15 cellular contexts compared by ENCODE assay signal in the genomic region with DNA sequence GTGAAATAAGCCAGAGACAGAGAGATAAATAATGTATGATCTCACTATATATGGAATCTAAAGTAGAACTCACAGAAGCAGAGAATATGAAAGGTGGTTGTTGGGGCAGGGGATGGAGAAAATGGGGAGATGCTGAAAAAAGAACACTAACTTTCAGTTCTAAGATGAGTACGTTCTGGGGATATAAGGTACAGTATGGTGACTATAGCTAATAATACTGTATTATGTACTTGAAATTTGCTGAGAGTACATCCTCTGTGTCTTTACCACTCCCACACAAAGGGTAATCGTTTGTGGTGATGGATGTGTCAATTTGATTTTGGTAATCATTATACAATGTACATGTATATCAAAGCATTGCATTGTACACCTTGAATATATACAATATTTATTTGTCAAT. TPM values are rescaled to one million over a fixed set of nuclear protein-coding genes. Genes with fewer than 3 reads are reported as not detected.
DNase-seq lines count a peak whose midpoint lies in the region; ATAC-seq and TF ChIP-seq lines count a peak whose summit lies in the region.
"Had no signal": no experiment of that assay in that cellular context is flagged by ENCODE, and none has a peak within 500 bp of the region (broad histone marks: within the 10 kb centered on the region; RNA-seq: fewer than 3 reads in every experiment).

No MANE protein-coding gene starts in this region.

- TF ChIP-seq EP300 in transverse colon (IDR thresholded peaks at IDR 0.05; ENCODE audit: low read depth) = no peak

- H3K4me3 Mint-ChIP-seq in CD14-positive monocyte (peak overlapping the region in 1 of 2 donors; percentile 54), T-helper 17 cell (no peak overlapping the region)
- H3K4me3 Mint-ChIP-seq: activated T-cell treated with anti-CD3 and anti-CD28 coated beads, Interleukin-2, amount 50 U/mL, for 24 hours had no signal

- H3K27ac Mint-ChIP-seq in CD14-positive monocyte (peak overlapping the region in 4 of 7 donors; percentile 3 to 64 (median 36)), T-helper 17 cell (peak overlapping the region; percentile 59)
- H3K27ac Mint-ChIP-seq: activated T-cell treated with anti-CD3 and anti-CD28 coated beads, Interleukin-2, amount 50 U/mL, for 24 hours had no signal

- H3K4me1 ChIP-seq in transverse colon = peaks cover 21 to 77% (median 35%) of the 10 kb centered on the region in 4 donors
- H3K4me1 ChIP-seq in right lobe of liver = peaks cover 0 to 55% (median 17%) of the 10 kb centered on the region in 4 donors
- peaks cover 64% of the 10 kb centered on the region for H3K4me1 ChIP-seq in psoas muscle

- H3K4me1 Mint-ChIP-seq in CD14-positive monocyte (peaks cover 71% of the 10 kb centered on the region), T-helper 17 cell (peaks cover 40% of the 10 kb centered on the region)

- H3K27me3 ChIP-seq in transverse colon = no peaks in the 10 kb centered on the region
- no peaks in the 10 kb centered on the region for H3K27me3 ChIP-seq in right lobe of liver
- no peaks in the 10 kb centered on the region for H3K27me3 ChIP-seq in psoas muscle (ENCODE audit: insufficient read depth in 3 of 3, low read length in 2 of 3)
- H3K27me3 ChIP-seq: ovary, tibial nerve had no signal

- H3K4me3 ChIP-seq in transverse colon = no peak overlapping the region
- no peak overlapping the region for H3K4me3 ChIP-seq in right lobe of liver
- H3K4me3 ChIP-seq in psoas muscle = no peak overlapping the region
- H3K4me3 ChIP-seq: ovary, tibial nerve had no signal

- no peaks in the 10 kb centered on the region for H3K9me3 ChIP-seq in T-helper 17 cell (ENCODE audit: control insufficient read depth, low read length, poor library complexity, severe bottlenecking)
- H3K9me3 ChIP-seq in transverse colon = no peaks in the 10 kb centered on the region
- H3K9me3 ChIP-seq in right lobe of liver = no peaks in the 10 kb centered on the region
- no peaks in the 10 kb centered on the region for H3K9me3 ChIP-seq in psoas muscle
- H3K9me3 ChIP-seq: ovary, tibial nerve had no signal

- H3K27me3 Mint-ChIP-seq in CD14-positive monocyte (ENCODE audit: low read depth in 3 of 3) (no peaks in the 10 kb centered on the region), T-helper 17 cell (no peaks in the 10 kb centered on the region)
- H3K27me3 Mint-ChIP-seq: activated T-cell treated with anti-CD3 and anti-CD28 coated beads, Interleukin-2, amount 50 U/mL, for 24 hours had no signal

- peaks cover 22 to 42% of the 10 kb centered on the region in 2 donors for H3K36me3 Mint-ChIP-seq in CD14-positive monocyte
- no peaks in the 10 kb centered on the region for H3K36me3 Mint-ChIP-seq in T-helper 17 cell (ENCODE audit: low read depth)

- WGBS in transverse colon (ENCODE audit: low coverage in 1 of 2), 2 donors = 46 to 63% methylated on average over 2 of the region's 2 CpGs
- 31% methylated on average over 2 of the region's 2 CpGs for WGBS in right lobe of liver (ENCODE audit: insufficient coverage, low coverage, low lambda C conversion rate, missing lambda C conversion rate)
- WGBS in psoas muscle, 3 donors = 64 to 78% (median 65%) methylated on average over 2 of the region's 2 CpGs

- H3K27ac ChIP-seq in transverse colon (peak overlapping the region in 1 of 4 donors; percentile 100), right lobe of liver (no peak overlapping the region), psoas muscle (no peak overlapping the region)
- H3K27ac ChIP-seq: ovary had no signal

- TF ChIP-seq CTCF in CD14-positive monocyte (IDR thresholded peaks at IDR 0.05) (no peak), transverse colon (IDR thresholded peaks at IDR 0.05) (no peak), right lobe of liver (IDR thresholded peaks at IDR 0.05) (no peak), psoas muscle (IDR thresholded peaks at IDR 0.05) (no peak)

- peak; percentile 49 for ATAC-seq in GM18909 (IDR thresholded peaks at IDR 0.05; ENCODE audit: poor library complexity, unreplicated experiment)
- peak; percentile 66 for ATAC-seq in HG02870 (IDR thresholded peaks at IDR 0.05; ENCODE audit: unreplicated experiment)
- no peak for ATAC-seq in T-helper 17 cell
- ATAC-seq in right lobe of liver = no peak
- no peak for ATAC-seq in psoas muscle

- in situ Hi-C loops in transverse colon (cut with MboI; ENCODE audit: low pct_ligation_motif_present in 1 of 4, low pct_unique_long_range_greater_than_20kb in 1 of 4, low sequenced_read_pairs in 3 of 4) = loop anchor here in 2 of 4 donors (10.0 to 25.0 kb wide), 2 partner anchors 404 to 411 kb away; no protein-coding TSS in a partner anchor

- DNase-seq in CD14-positive monocyte (ENCODE audit: low spot score) = no peak
- DNase-seq in T-helper 17 cell = no peak
- no peak for DNase-seq in transverse colon
- DNase-seq in NCI-H774 (lab: John Stamatoyannopoulos, UW) = no peak
- no peak for DNase-seq in right lobe of liver
- DNase-seq in psoas muscle = no peak
- DNase-seq: activated T-cell treated with anti-CD3 and anti-CD28 coated beads, Interleukin-2, amount 50 U/mL, for 24 hours; effector CD4-positive, alpha-beta T cell; mesenchymal stem cell; NCI-H446; ovary had no signal

- H3K36me3 ChIP-seq in transverse colon = no peaks in the 10 kb centered on the region
- no peaks in the 10 kb centered on the region for H3K36me3 ChIP-seq in right lobe of liver
- no peaks in the 10 kb centered on the region for H3K36me3 ChIP-seq in psoas muscle (ENCODE audit: insufficient read depth in 1 of 2, low read depth in 1 of 2)
- H3K36me3 ChIP-seq: ovary, tibial nerve had no signal

- intact Hi-C loops in CD14-positive monocyte (cut with micrococcal nuclease) = loop anchor here in 1 of 2 donors (5.0 kb wide), 1 partner anchor 34 kb away; a partner anchor contains a TSS
- intact Hi-C loops in transverse colon (cut with DNase I; ENCODE audit: low total_unique reads) = loop anchor here (10.0 kb wide), 1 partner anchor 94 kb away; no protein-coding TSS in a partner anchor
- intact Hi-C loops in right lobe of liver (cut with DNase I) = no loop called here
- intact Hi-C loops in psoas muscle (cut with DNase I) = no loop called here

- H3K9me3 Mint-ChIP-seq in CD14-positive monocyte = no peaks in the 10 kb centered on the region
- H3K9me3 Mint-ChIP-seq: activated T-cell treated with anti-CD3 and anti-CD28 coated beads, Interleukin-2, amount 50 U/mL, for 24 hours had no signal

- TF ChIP-seq POLR2A in transverse colon (IDR thresholded peaks at IDR 0.05) (no peak), right lobe of liver (IDR thresholded peaks at IDR 0.05) (no peak)

RNA-seq across cellular contexts. Expression of a gene that starts 6.6 kb away (rescaled TPM):
- 100 to 1,000 TPM; 484 to 518 TPM for polyA plus RNA-seq in CD14-positive monocyte
- total RNA-seq in T-helper 17 cell = 10 to 100 TPM; 48.7 to 49.9 TPM
- 100 to 1,000 TPM in 2 of 4 donors, 10 to 100 TPM in 2; 31.8 to 141 (median 77.5) TPM for total RNA-seq in transverse colon
- total RNA-seq in right lobe of liver = 10 to 100 TPM; 38.3 to 59.5 (median 46.8) TPM
- 10 to 100 TPM; 53.9 to 91.2 (median 67.9) TPM for total RNA-seq in psoas muscle
- 10 to 100 TPM; 46.1 to 68.5 (median 49.1) TPM for polyA plus RNA-seq in psoas muscle

RNA-seq across cellular contexts. Expression of a gene that starts 33.0 kb away (rescaled TPM):
- 100 to 1,000 TPM; 151 to 169 TPM for polyA plus RNA-seq in CD14-positive monocyte
- 10 to 100 TPM; 14.1 to 20.5 TPM for total RNA-seq in T-helper 17 cell
- total RNA-seq in transverse colon = 10 to 100 TPM in 3 of 4 donors, 1 to 10 TPM in 1; 6.4 to 46.6 (median 28.0) TPM
- 10 to 100 TPM; 11.8 to 20.9 (median 16.7) TPM for total RNA-seq in right lobe of liver
- total RNA-seq in psoas muscle = 10 to 100 TPM; 16.3 to 22.7 (median 19.7) TPM
- polyA plus RNA-seq in psoas muscle = 10 to 100 TPM; 19.6 to 44.2 (median 23.4) TPM

RNA-seq across cellular contexts. Expression of a gene that starts 54.3 kb away (rescaled TPM):
- polyA plus RNA-seq in CD14-positive monocyte (100 to 1,000 TPM; 266 to 297 TPM), psoas muscle (1 to 10 TPM in 2 of 3 donors, under 1 TPM in 1; 0.98 to 1.5 (median 1.5) TPM)
- total RNA-seq in T-helper 17 cell (1 to 10 TPM in 1 of 2 donors, under 1 TPM in 1; 0.89 to 1.9 TPM), transverse colon (10 to 100 TPM in 1 of 4 donors, 1 to 10 TPM in 1, not detected in 2; 4.3 to 19.4 TPM), right lobe of liver (1 to 10 TPM; 2.7 to 5.3 (median 4.3) TPM), psoas muscle (1 to 10 TPM; 1.2 to 2.1 (median 1.3) TPM)
- total RNA-seq: HT-29 had no signal

Comparison
In these comparisons a context has a peak if more than half of its experiments do, and no peak if none do; other contexts are left out.
1. ATAC-seq: peak in GM18909 (single experiment) and HG02870 (single experiment); none in T-helper 17 cell (single experiment), right lobe of liver (0 of 4) and psoas muscle (0 of 4).